8 cellular contexts compared by ENCODE assay signal in the genomic region with DNA sequence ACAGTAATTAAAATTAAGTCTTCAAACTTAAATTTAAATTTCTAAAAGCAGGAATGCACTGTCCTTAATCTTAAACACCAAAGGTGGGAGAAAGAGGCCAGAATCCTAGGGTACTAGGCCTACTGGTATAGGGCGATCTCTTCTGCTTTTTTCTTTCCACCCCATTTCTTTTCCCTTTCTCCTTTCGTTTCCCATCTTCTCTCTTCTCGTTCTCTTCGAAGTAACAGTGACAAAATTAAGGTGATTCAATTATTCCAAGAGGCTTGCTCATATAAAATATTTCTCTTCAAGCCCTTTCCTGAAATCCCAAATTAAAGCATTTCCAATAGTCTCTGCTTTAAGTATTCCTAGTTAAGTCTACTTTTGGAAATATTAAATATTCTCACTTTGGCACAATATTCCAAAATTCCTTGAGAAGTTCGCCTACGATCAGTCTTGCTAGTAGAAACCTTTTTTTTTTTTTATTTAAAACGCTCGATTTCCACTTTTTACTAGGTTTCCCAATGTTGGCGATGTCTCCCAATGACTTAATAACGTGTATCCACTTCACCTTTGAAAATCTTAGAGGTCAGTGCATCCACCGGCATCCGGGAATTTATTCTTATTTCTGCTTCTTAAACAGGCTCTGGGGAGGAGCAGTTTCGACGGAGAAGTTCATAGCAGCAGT. TPM values are rescaled to one million over a fixed set of nuclear protein-coding genes. Genes with fewer than 3 reads are reported as not detected.
DNase-seq lines count a peak whose midpoint lies in the region; ATAC-seq and TF ChIP-seq lines count a peak whose summit lies in the region.

No MANE protein-coding gene starts in this region.

- peaks cover 50% of the 10 kb centered on the region for H3K4me1 Mint-ChIP-seq in activated T-cell treated with anti-CD3 and anti-CD28 coated beads, Interleukin-2, amount 50 U/mL, for 72 hours (ENCODE audit: low read depth)

- H3K27ac Mint-ChIP-seq in activated T-cell treated with anti-CD3 and anti-CD28 coated beads, Interleukin-2, amount 50 U/mL, for 72 hours = peak overlapping the region; percentile 98

- intact Hi-C loops in ascending aorta (cut with DNase I) = loop anchor here (2.0 to 5.0 kb wide), 5 partner anchors 67 to 461 kb away; partner anchors contain the start of genes ARHGAP19 and TLL2
- intact Hi-C loops in lower leg skin (cut with DNase I; ENCODE audit: low total_unique reads) = no loop called here

- peak overlapping the region; percentile 92 for H3K4me3 Mint-ChIP-seq in activated T-cell treated with anti-CD3 and anti-CD28 coated beads, Interleukin-2, amount 50 U/mL, for 72 hours

- no peaks in the 10 kb centered on the region for H3K9me3 Mint-ChIP-seq in activated T-cell treated with anti-CD3 and anti-CD28 coated beads, Interleukin-2, amount 50 U/mL, for 72 hours

- H3K27me3 ChIP-seq in ascending aorta = no peaks in the 10 kb centered on the region
- H3K27me3 ChIP-seq in tibial nerve = no peaks in the 10 kb centered on the region

- H3K27ac ChIP-seq in ascending aorta (peak overlapping the region; percentile 90 to 98), tibial nerve (peak overlapping the region; percentile 69 to 99 (median 96))

- peaks cover 0 to 15% of the 10 kb centered on the region in 2 donors for H3K4me1 ChIP-seq in ascending aorta
- H3K4me1 ChIP-seq in tibial nerve = peaks cover 0 to 42% (median 18%) of the 10 kb centered on the region in 4 donors

- TF ChIP-seq CTCF in ascending aorta (IDR thresholded peaks at IDR 0.05) (peak in 1 of 3 experiments; percentile 5), lower leg skin (IDR thresholded peaks at IDR 0.05) (no peak), tibial nerve (IDR thresholded peaks at IDR 0.05) (no peak)

- H3K36me3 ChIP-seq in ascending aorta (no peaks in the 10 kb centered on the region), tibial nerve (no peaks in the 10 kb centered on the region)

- peak overlapping the region; percentile 71 to 92 for H3K4me3 ChIP-seq in ascending aorta
- peak overlapping the region; percentile 33 for H3K4me3 ChIP-seq in lower leg skin (ENCODE audit: low read depth, poor library complexity, severe bottlenecking)
- H3K4me3 ChIP-seq in tibial nerve = peak overlapping the region; percentile 58 to 91 (median 75)

- no peak for DNase-seq in activated T-cell treated with anti-CD3 and anti-CD28 coated beads, Interleukin-2, amount 50 U/mL, for 72 hours
- no peak for DNase-seq in activated T-cell treated with anti-CD3 and anti-CD28 coated beads, Interleukin-2, amount 50 U/mL, for 48 hours
- no peak for DNase-seq in ascending aorta (ENCODE audit: low spot score in 2 of 2)
- DNase-seq in lower leg skin (ENCODE audit: low spot score in 2 of 2) = no peak
- no peak for DNase-seq in tibial nerve (ENCODE audit: low spot score in 2 of 2)
- DNase-seq in amniotic stem cell (lab: John Stamatoyannopoulos, UW) = no peak

- WGBS in lower leg skin, 2 donors = 15 to 18% methylated on average over 14 of the region's 14 CpGs
- 21 to 23% methylated on average over 14 of the region's 14 CpGs for WGBS in tibial nerve, 2 donors

- ATAC-seq in activated T-cell treated with anti-CD3 and anti-CD28 coated beads, Interleukin-2, amount 50 U/mL, for 72 hours (replicated peaks in 1 of 2) = no peak
- no peak for ATAC-seq in HG03108 (IDR thresholded peaks at IDR 0.05; ENCODE audit: unreplicated experiment)
- ATAC-seq in GM21825 (IDR thresholded peaks at IDR 0.05; ENCODE audit: unreplicated experiment) = no peak

- no peaks in the 10 kb centered on the region for H3K27me3 Mint-ChIP-seq in activated T-cell treated with anti-CD3 and anti-CD28 coated beads, Interleukin-2, amount 50 U/mL, for 72 hours (ENCODE audit: low read depth)

- TF ChIP-seq EP300 in tibial nerve (IDR thresholded peaks at IDR 0.05) = peak in 1 of 2 donors; percentile 7

- H3K9me3 ChIP-seq in ascending aorta (no peaks in the 10 kb centered on the region), tibial nerve (no peaks in the 10 kb centered on the region)

- peaks cover 0 to 4% of the 10 kb centered on the region in 2 donors for H3K36me3 Mint-ChIP-seq in activated T-cell treated with anti-CD3 and anti-CD28 coated beads, Interleukin-2, amount 50 U/mL, for 72 hours (ENCODE audit: insufficient read depth in 2 of 2)

- no peak for TF ChIP-seq POLR2A in lower leg skin (IDR thresholded peaks at IDR 0.05)
- TF ChIP-seq POLR2A in tibial nerve (IDR thresholded peaks at IDR 0.05) = no peak

RNA-seq across cellular contexts. Expression of gene LCOR, which starts 0.8 kb away (rescaled TPM):
- 10 to 100 TPM; 24.0 to 33.3 TPM for total RNA-seq in activated T-cell treated with anti-CD3 and anti-CD28 coated beads, Interleukin-2, amount 50 U/mL, for 72 hours
- total RNA-seq in ascending aorta (7.5 TPM), lower leg skin (10 to 100 TPM; 12.5 to 22.0 (median 14.9) TPM), tibial nerve (10 to 100 TPM; 19.8 to 25.1 (median 21.7) TPM)
